8 cellular contexts compared by ENCODE assay signal in genomic region chr3:63255819-63256218, GRCh38. TPM values are rescaled to one million over a fixed set of nuclear protein-coding genes. Genes with fewer than 3 reads are reported as not detected.
"Had no signal": no experiment of that assay in that cellular context is flagged by ENCODE, and none has a peak within 500 bp of the region (broad histone marks: within the 10 kb centered on the region; RNA-seq: fewer than 3 reads in every experiment).

No MANE protein-coding gene starts in this region.

RNA-seq across cellular contexts. Expression of gene SYNPR, which starts 22.3 kb away (rescaled TPM):
- total RNA-seq: M059J, OCI-LY7, PC-9, Right ventricle myocardium inferior, RPMI7951, SJCRH30, SK-MEL-5, T-cell had no signal
